In genomic region chr15:70035719-70036077, GRCh38 we compare ENCODE assay signal across 9 cellular contexts.
DNase-seq lines count a peak whose midpoint lies in the region; ATAC-seq and TF ChIP-seq lines count a peak whose summit lies in the region.
"Had no signal": no experiment of that assay in that cellular context is flagged by ENCODE, and none has a peak within 500 bp of the region (broad histone marks: within the 10 kb centered on the region; RNA-seq: fewer than 3 reads in every experiment).

No MANE protein-coding gene starts in this region.

- ATAC-seq in GM19395 (IDR thresholded peaks at IDR 0.05; ENCODE audit: unreplicated experiment) (peak; percentile 70), HG03045 (IDR thresholded peaks at IDR 0.05; ENCODE audit: unreplicated experiment) (peak; percentile 54), heart right ventricle (no peak)

- TF ChIP-seq CTCF in heart right ventricle (IDR thresholded peaks at IDR 0.05), result no peak

- no peaks in the 10 kb centered on the region for H3K36me3 ChIP-seq in heart right ventricle

- DNase-seq in SKM-1 (lab: John Stamatoyannopoulos, UW; ENCODE audit: unreplicated experiment), result peak; percentile 24
- no peak for DNase-seq in heart right ventricle
- DNase-seq in NCI-H2081 treated with DMSO at 0.1 percent for 48 hours (lab: John Stamatoyannopoulos, UW), result no peak
- DNase-seq in AG08396 (ENCODE audit: low spot score), result no peak
- no peak for DNase-seq in NCI-H1048 (lab: John Stamatoyannopoulos, UW)

- H3K4me3 ChIP-seq in GM08714 (ENCODE audit: low read length) (peak overlapping the region; percentile 19; the same call in 1 of the 2 replicates), heart right ventricle (no peak overlapping the region)

- peaks cover 0 to 10% (median 5%) of the 10 kb centered on the region in 9 donors for H3K4me1 ChIP-seq in heart right ventricle

- intact Hi-C loops in heart right ventricle (cut with DNase I), result loop anchor here in 1 of 10 donors (10.0 kb wide), 1 partner anchor 1711 kb away; no protein-coding TSS in a partner anchor

- H3K27me3 ChIP-seq in heart right ventricle, result peaks cover 0 to 36% (median 27%) of the 10 kb centered on the region in 7 donors

- no peak overlapping the region for H3K27ac ChIP-seq in heart right ventricle
- H3K27ac ChIP-seq: C4-2B had no signal

- whole genome bisulfite sequencing in heart right ventricle, 2 donors, result 78 to 87% methylated on average over 6 of the region's 6 CpGs

- no peaks in the 10 kb centered on the region for H3K9me3 ChIP-seq in heart right ventricle

Comparison
In these comparisons a context has a peak if more than half of its experiments do, and no peak if none do; other contexts are left out.
1. ATAC-seq: peak in GM19395 (single experiment) and HG03045 (single experiment); none in heart right ventricle (0 of 8).